ENCODE assay signal across 8 cellular contexts in genomic region chr16:22190169-22191088, GRCh38. TPM values are rescaled to one million over a fixed set of nuclear protein-coding genes. Genes with fewer than 3 reads are reported as not detected.
A peak's percentile ranks its signal among the peaks of the same experiment; 100 is the strongest.
DNase-seq lines count a peak whose midpoint lies in the region; ATAC-seq, FAIRE-seq and TF ChIP-seq lines count a peak whose summit lies in the region.

No MANE protein-coding gene starts in this region.

- intact Hi-C loops in breast epithelium (cut with DNase I; ENCODE audit: low total_unique reads) = no loop called here

- peak overlapping the region; percentile 98 for H3K27ac ChIP-seq in AG04450 (ENCODE audit: low read depth, low read length)
- H3K27ac ChIP-seq in VCaP = peak overlapping the region; percentile 77
- H3K27ac ChIP-seq in breast epithelium = peak overlapping the region; percentile 97 to 98
- H3K27ac ChIP-seq in small intestine (ENCODE audit: low read depth in 1 of 2, low read length in 1 of 2) = peak overlapping the region; percentile 98 to 99

- TF ChIP-seq CTCF in AG04450 (IDR thresholded peaks at IDR 0.05; ENCODE audit: low read depth, low read length) (no peak), VCaP (conservative IDR thresholded peaks at IDR 0.05) (no peak), breast epithelium (IDR thresholded peaks at IDR 0.05) (no peak)

- ATAC-seq in GM18873 (IDR thresholded peaks at IDR 0.05; ENCODE audit: low FRiP score, unreplicated experiment) (peak; percentile 51), HG03135 (IDR thresholded peaks at IDR 0.05; ENCODE audit: unreplicated experiment) (peak; percentile 59)

- DNase-seq in AG04450 (ENCODE audit: low read depth, low spot score) = peak; percentile 100
- peak; percentile 98 for DNase-seq in NCI-H2196 (lab: John Stamatoyannopoulos, UW; ENCODE audit: unreplicated experiment)
- DNase-seq in breast epithelium (ENCODE audit: low spot score in 2 of 2) = peak; percentile 100
- peak; percentile 87 for DNase-seq in iPS-NIHi11 (ENCODE audit: low spot score)
- DNase-seq in small intestine = peak; percentile 100

- no peaks in the 10 kb centered on the region for H3K9me3 ChIP-seq in AG04450 (ENCODE audit: control insufficient read depth, insufficient read depth, low read length)
- H3K9me3 ChIP-seq in breast epithelium = no peaks in the 10 kb centered on the region
- no peaks in the 10 kb centered on the region for H3K9me3 ChIP-seq in small intestine (ENCODE audit: control insufficient read depth, low read depth)

- H3K27me3 ChIP-seq in AG04450 (ENCODE audit: control insufficient read depth, insufficient read depth, low read length) = no peaks in the 10 kb centered on the region
- no peaks in the 10 kb centered on the region for H3K27me3 ChIP-seq in breast epithelium
- no peaks in the 10 kb centered on the region for H3K27me3 ChIP-seq in small intestine (ENCODE audit: control insufficient read depth in 2 of 2, insufficient read depth in 2 of 2, low read length in 2 of 2)

- CTCF ChIA-PET in AG04450 (lab: Charles Lee) = interaction anchor here (2.1 to 5.2 kb wide), 6 partner anchors 91 to 241 kb away, joined by 14 to 187 read pairs (median 41); partner anchors contain the start of genes MOSMO and PDZD9

- POLR2A ChIA-PET in AG04450 (lab: Yijun Ruan, JAX) = interaction anchor here (0.6 to 2.4 kb wide), 4 partner anchors 16 to 183 kb away, joined by 3 to 10 read pairs (median 7); partner anchors contain the start of genes EEF2K and MOSMO

- TF ChIP-seq POLR2A in breast epithelium (IDR thresholded peaks at IDR 0.05) = peak; percentile 43

- no peaks in the 10 kb centered on the region for H3K36me3 ChIP-seq in breast epithelium
- no peaks in the 10 kb centered on the region for H3K36me3 ChIP-seq in small intestine (ENCODE audit: control insufficient read depth in 2 of 2, insufficient read depth in 2 of 2, low read length in 2 of 2)

- peak overlapping the region; percentile 70 for H3K4me3 ChIP-seq in AG04450 (ENCODE audit: low read depth, low read length)
- peak overlapping the region; percentile 60 to 90 (median 68) for H3K4me3 ChIP-seq in breast epithelium
- peak overlapping the region; percentile 58 to 67 for H3K4me3 ChIP-seq in small intestine (ENCODE audit: low read depth in 1 of 2, low read length in 2 of 2)

- WGBS in small intestine, 3 donors = 1% methylated on average over 52 to 79 of the region's 79 CpGs

- no peak for FAIRE-seq in small intestine (lab: Jason Lieb, UNC)

- H3K4me1 ChIP-seq in breast epithelium (peaks cover 9 to 11% of the 10 kb centered on the region in 2 donors), small intestine (ENCODE audit: control insufficient read depth in 2 of 2, insufficient read depth in 1 of 2, low read depth in 1 of 2, low read length in 1 of 2) (peaks cover 8% of the 10 kb centered on the region in 2 donors)

RNA-seq across cellular contexts. Expression of gene EEF2K, which starts 15.6 kb away (rescaled TPM):
- polyA plus RNA-seq in AG04450 (2011; rRNA removed) (9.6 and 13.5 TPM in 2 replicates), small intestine (1 to 10 TPM; 2.4 to 7.1 (median 4.5) TPM)
- 32.8 and 37.2 TPM in 2 replicates for polyA minus RNA-seq in AG04450 (2011; rRNA and poly(A)+ RNA removed)
- total RNA-seq in breast epithelium = 10 to 100 TPM; 23.3 to 40.5 (median 30.0) TPM

RNA-seq across cellular contexts. Expression of gene SDR42E2, which starts 28.1 kb away (rescaled TPM):
- not detected in 2 replicates for polyA plus RNA-seq in AG04450 (2011; rRNA removed)
- polyA minus RNA-seq in AG04450 (2011; rRNA and poly(A)+ RNA removed) = 0.09 TPM in 1 of 2 replicates, not detected in the other
- under 1 TPM in 1 of 3 donors, not detected in 2; 0.16 TPM for total RNA-seq in breast epithelium
- polyA plus RNA-seq in small intestine = under 1 TPM in 1 of 3 donors, not detected in 2; 0.01 TPM

Comparison
In these comparisons a context has a peak if more than half of its experiments do, and no peak if none do; other contexts are left out.
1. Peak in every context shown above with its lines: DNase-seq, ATAC-seq, H3K4me3 ChIP-seq and H3K27ac ChIP-seq.